Comparison of ENCODE assay signal across 26 cellular contexts in genomic region chr6:170128346-170128745, GRCh38.
DNase-seq lines count a peak whose midpoint lies in the region; ATAC-seq and TF ChIP-seq lines count a peak whose summit lies in the region.
"Had no signal": no experiment of that assay in that cellular context is flagged by ENCODE, and none has a peak within 500 bp of the region (broad histone marks: within the 10 kb centered on the region; RNA-seq: fewer than 3 reads in every experiment).

No MANE protein-coding gene starts in this region.

- no peaks in the 10 kb centered on the region for H3K27me3 ChIP-seq in BLaER1 treated with 17β-estradiol and CSF1 and Interleukin-3, amounts not matched to agents 10 nM and 100 nM
- H3K27me3 ChIP-seq in stomach = no peaks in the 10 kb centered on the region
- H3K27me3 ChIP-seq: neutrophil had no signal

- H3K27me3 Mint-ChIP-seq in activated CD8-positive, alpha-beta memory T cell treated with anti-CD3 and anti-CD28 coated beads, Interleukin-2, amount 10 ng/mL, durations not matched to agents 7 days and 5 days = peaks cover 3% of the 10 kb centered on the region

- no peak for TF ChIP-seq CTCF in stomach (IDR thresholded peaks at IDR 0.05)

- TF ChIP-seq POLR2A in stomach (IDR thresholded peaks at IDR 0.05) = no peak

- H3K36me3 Mint-ChIP-seq in activated CD8-positive, alpha-beta memory T cell treated with anti-CD3 and anti-CD28 coated beads, Interleukin-2, amount 10 ng/mL, durations not matched to agents 7 days and 5 days = no peaks in the 10 kb centered on the region
- H3K36me3 Mint-ChIP-seq: activated naive CD4-positive, alpha-beta T cell treated with anti-CD3 and anti-CD28 coated beads, Interleukin-2, amount 50 U/mL, for 72 hours; mesothelial cell of epicardium; naive B cell had no signal

- H3K4me3 ChIP-seq in BLaER1 treated with 17β-estradiol and CSF1 and Interleukin-3, amounts not matched to agents 10 nM and 100 nM = no peak overlapping the region
- no peak overlapping the region for H3K4me3 ChIP-seq in stomach
- H3K4me3 ChIP-seq: SK-N-MC had no signal

- H3K27ac Mint-ChIP-seq in activated CD8-positive, alpha-beta memory T cell treated with anti-CD3 and anti-CD28 coated beads, Interleukin-2, amount 10 ng/mL, durations not matched to agents 7 days and 5 days = no peak overlapping the region
- H3K27ac Mint-ChIP-seq: activated naive CD4-positive, alpha-beta T cell treated with anti-CD3 and anti-CD28 coated beads, Interleukin-2, amount 50 U/mL, for 72 hours; activated T-helper 2 cell treated with anti-CD3 and anti-CD28 coated beads, Interferon-gamma antibody, Interleukin-2, Interleukin-4, amounts not matched to agents 10 μg/mL and 5 μg/mL and 100 μg/mL, durations not matched to agents 14 hours and 24 hours and 36 hours; mesothelial cell of epicardium; T-helper 1 cell treated with Interleukin-12 subunit alpha and Interleukin-12 subunit beta and Interleukin-4 antibody, amounts not matched to agents 30 μg/mL and 1 μg/mL, for 36 hours had no signal

- no peaks in the 10 kb centered on the region for H3K9me3 Mint-ChIP-seq in activated CD8-positive, alpha-beta memory T cell treated with anti-CD3 and anti-CD28 coated beads, Interleukin-2, amount 10 ng/mL, durations not matched to agents 7 days and 5 days (ENCODE audit: low read depth)
- H3K9me3 Mint-ChIP-seq: activated naive CD4-positive, alpha-beta T cell treated with anti-CD3 and anti-CD28 coated beads, Interleukin-2, amount 50 U/mL, for 72 hours; activated T-helper 2 cell treated with anti-CD3 and anti-CD28 coated beads, Interferon-gamma antibody, Interleukin-2, Interleukin-4, amounts not matched to agents 10 μg/mL and 5 μg/mL and 100 μg/mL, durations not matched to agents 14 hours and 24 hours and 36 hours; mesothelial cell of epicardium; T-helper 1 cell treated with Interleukin-12 subunit alpha and Interleukin-12 subunit beta and Interleukin-4 antibody, amounts not matched to agents 30 μg/mL and 1 μg/mL, for 36 hours had no signal

- no peak overlapping the region for H3K4me3 Mint-ChIP-seq in activated CD8-positive, alpha-beta memory T cell treated with anti-CD3 and anti-CD28 coated beads, Interleukin-2, amount 10 ng/mL, durations not matched to agents 7 days and 5 days
- H3K4me3 Mint-ChIP-seq: mesothelial cell of epicardium; naive B cell; T-helper 1 cell treated with Interleukin-12 subunit alpha and Interleukin-12 subunit beta and Interleukin-4 antibody, amounts not matched to agents 30 μg/mL and 1 μg/mL, for 36 hours had no signal

- H4K20me1 ChIP-seq in BLaER1 treated with 17β-estradiol and CSF1 and Interleukin-3, amounts not matched to agents 10 nM and 100 nM = no peaks in the 10 kb centered on the region

- TF ChIP-seq EP300 in stomach (IDR thresholded peaks at IDR 0.05) = no peak

- peak overlapping the region in 3 of 11 experiments; percentile 31 to 42 (median 40); a peak in 3 of 22 replicates for H3K27ac ChIP-seq in BLaER1 treated with 17β-estradiol and CSF1 and Interleukin-3, amounts not matched to agents 10 nM and 100 nM
- H3K27ac ChIP-seq in stomach = no peak overlapping the region
- H3K27ac ChIP-seq: neutrophil, SK-N-MC had no signal

- 91 to 97% (median 95%) methylated on average over 10 of the region's 10 CpGs for WGBS in stomach, 5 donors

- no peak for ATAC-seq in activated CD8-positive, alpha-beta memory T cell treated with anti-CD3 and anti-CD28 coated beads, Interleukin-2, amount 10 ng/mL, durations not matched to agents 7 days and 5 days
- ATAC-seq: activated naive CD4-positive, alpha-beta T cell treated with anti-CD3 and anti-CD28 coated beads, Interleukin-2, amount 50 U/mL, for 72 hours; HCT116 had no signal

- no peak overlapping the region for H3K9ac ChIP-seq in BLaER1 treated with 17β-estradiol and CSF1 and Interleukin-3, amounts not matched to agents 10 nM and 100 nM

- H3K4me1 Mint-ChIP-seq in activated CD8-positive, alpha-beta memory T cell treated with anti-CD3 and anti-CD28 coated beads, Interleukin-2, amount 10 ng/mL, durations not matched to agents 7 days and 5 days = no peaks in the 10 kb centered on the region

- peak overlapping the region in 6 of 11 experiments; percentile 59 to 68 (median 64); a peak in 10 of 22 replicates for H3K4me2 ChIP-seq in BLaER1 treated with 17β-estradiol and CSF1 and Interleukin-3, amounts not matched to agents 10 nM and 100 nM

- intact Hi-C loops in stomach (cut with DNase I; ENCODE audit: low total_unique reads) = no loop called here

- peak; percentile 18 for DNase-seq in activated CD8-positive, alpha-beta memory T cell treated with anti-CD3 and anti-CD28 coated beads, Interleukin-2, amount 10 ng/mL, durations not matched to agents 7 days and 5 days
- DNase-seq in islet precursor cell (peak; percentile 35), stomach (peak; percentile 10), D341Med (ENCODE audit: low spot score) (no peak), COLO829 (ENCODE audit: low spot score) (no peak), SW480 (ENCODE audit: low spot score) (no peak)
- DNase-seq: activated CD4-positive, alpha-beta T cell treated with anti-CD3 and anti-CD28 coated beads, Interleukin-2, amount 50 U/mL, for 1 hour; activated CD4-positive, CD25-positive, alpha-beta regulatory T cell; COR-L47; effector CD8-positive, alpha-beta T cell; GDM1; naive B cell; NCI-H1417; NCI-H2081; NCI-H2227 treated with DMSO at 0.1 percent for 48 hours; NCI-H526; NK-92 treated with Interleukin-12 subunit alpha and Interleukin-12 subunit beta, amount 100 ng/mL, for 24 hours; stimulated activated naive CD4-positive, alpha-beta T cell had no signal

- peaks cover 0 to 8% (median 4%) of the 10 kb centered on the region in 11 experiments; a peak in 10 of 22 replicates for H3K9me3 ChIP-seq in BLaER1 treated with 17β-estradiol and CSF1 and Interleukin-3, amounts not matched to agents 10 nM and 100 nM (replicated peaks in 1 of 11)
- H3K9me3 ChIP-seq in stomach = no peaks in the 10 kb centered on the region
- H3K9me3 ChIP-seq: neutrophil had no signal

- no peaks in the 10 kb centered on the region for H3K36me3 ChIP-seq in BLaER1 treated with 17β-estradiol and CSF1 and Interleukin-3, amounts not matched to agents 10 nM and 100 nM
- H3K36me3 ChIP-seq in stomach = no peaks in the 10 kb centered on the region
- H3K36me3 ChIP-seq: neutrophil had no signal

- CTCF ChIA-PET in activated CD8-positive, alpha-beta memory T cell treated with anti-CD3 and anti-CD28 coated beads, Interleukin-2, amount 10 ng/mL, durations not matched to agents 7 days and 5 days (lab: Charles Lee) = no interaction called here

- H3K4me1 ChIP-seq in BLaER1 treated with 17β-estradiol and CSF1 and Interleukin-3, amounts not matched to agents 10 nM and 100 nM = peaks cover 13 to 82% (median 70%) of the 10 kb centered on the region in 10 experiments
- peaks cover 8 to 29% (median 18%) of the 10 kb centered on the region in 4 donors for H3K4me1 ChIP-seq in stomach

Comparison
In these comparisons a context has a peak if more than half of its experiments do, and no peak if none do; other contexts are left out.
1. DNase-seq: peak in activated CD8-positive, alpha-beta memory T cell treated with anti-CD3 and anti-CD28 coated beads, Interleukin-2, amount 10 ng/mL, durations not matched to agents 7 days and 5 days (single experiment), islet precursor cell (single experiment) and stomach (single experiment); none in D341Med (single experiment), COLO829 (single experiment) and SW480 (single experiment).